1 cellular context compared by ENCODE assay signal in genomic region chr1:206030714-206031113, GRCh38.
TF ChIP-seq lines count a peak whose summit lies in the region.

No MANE protein-coding gene starts in this region.

TF ChIP-seq in HepG2, 621 proteins besides CTCF, POLR2A, EP300 and RAD21 (continued from another document and continues in another):
- peak; percentile 48; the same call in 1 of the 2 replicates for TF ChIP-seq ARID4A (CRISPR knock-in tag; IDR thresholded peaks at IDR 0.05; ENCODE audit: borderline replicate concordance)
- TF ChIP-seq GATAD2A (CRISPR knock-in tag; IDR thresholded peaks at IDR 0.05) = peak; percentile 74
- TF ChIP-seq HDAC2 (CRISPR knock-in tag; IDR thresholded peaks at IDR 0.05) = peak; percentile 34; the same call in 1 of the 2 replicates
- 0 out of 2 replicates have a peak, but pooled peaks have one; percentile 24 for TF ChIP-seq ZNF44 (CRISPR knock-in tag; IDR thresholded peaks at IDR 0.05)
- TF ChIP-seq IRF2 (CRISPR knock-in tag; IDR thresholded peaks at IDR 0.05) = peak; percentile 72; the same call in 1 of the 2 replicates
- 0 out of 2 replicates have a peak, but pooled peaks have one; percentile 27 for TF ChIP-seq ZNF12 (CRISPR knock-in tag; IDR thresholded peaks at IDR 0.05)
- peak; percentile 67; the same call in 1 of the 2 replicates for TF ChIP-seq ERF (CRISPR knock-in tag; IDR thresholded peaks at IDR 0.05)
- peak; percentile 52; the same call in 1 of the 2 replicates for TF ChIP-seq FOXO1 (CRISPR knock-in tag; IDR thresholded peaks at IDR 0.05)
- peak; percentile 86 for TF ChIP-seq ELF3 (CRISPR knock-in tag; IDR thresholded peaks at IDR 0.05)
- no peak for TF ChIP-seq ZNF768 (CRISPR knock-in tag; IDR thresholded peaks at IDR 0.05)
- TF ChIP-seq GATAD1 (CRISPR knock-in tag; IDR thresholded peaks at IDR 0.05) = 0 out of 2 replicates have a peak, but pooled peaks have one; percentile 43
- peak; percentile 18; the same call in 1 of the 2 replicates for TF ChIP-seq UBTF (CRISPR knock-in tag; IDR thresholded peaks at IDR 0.05)
- no peak for TF ChIP-seq CEBPZ (IDR thresholded peaks at IDR 0.05; ENCODE audit: low read length)
- TF ChIP-seq HNF1B (CRISPR knock-in tag; IDR thresholded peaks at IDR 0.05) = 0 out of 2 replicates have a peak, but pooled peaks have one; percentile 32
- TF ChIP-seq TAF15 (IDR thresholded peaks at IDR 0.05; ENCODE audit: low read depth, low read length, poor library complexity, severe bottlenecking) = no peak
- TF ChIP-seq ARID5B (CRISPR knock-in tag; IDR thresholded peaks at IDR 0.05) = peak; percentile 46; the same call in 1 of the 2 replicates
- peak; percentile 51; the same call in 1 of the 2 replicates for TF ChIP-seq ZNF263 (CRISPR knock-in tag; IDR thresholded peaks at IDR 0.05)
- TF ChIP-seq ZSCAN31 (CRISPR knock-in tag; IDR thresholded peaks at IDR 0.05; ENCODE audit: low read depth) = no peak
- peak; percentile 53; the same call in 1 of the 2 replicates for TF ChIP-seq FOXP4 (CRISPR knock-in tag; IDR thresholded peaks at IDR 0.05)
- TF ChIP-seq LCORL (IDR thresholded peaks at IDR 0.05) = no peak
- peak; percentile 71; the same call in 1 of the 2 replicates for TF ChIP-seq LCORL (CRISPR knock-in tag; IDR thresholded peaks at IDR 0.05)
- no peak for TF ChIP-seq GTF2F1 (IDR thresholded peaks at IDR 0.05; ENCODE audit: low read length)
- 0 out of 2 replicates have a peak, but pooled peaks have one; percentile 46 for TF ChIP-seq ZKSCAN8 (CRISPR knock-in tag; IDR thresholded peaks at IDR 0.05; ENCODE audit: borderline replicate concordance)
- TF ChIP-seq ZBTB26 (CRISPR knock-in tag; IDR thresholded peaks at IDR 0.05; ENCODE audit: borderline replicate concordance) = peak; percentile 54; the same call in 1 of the 2 replicates
- TF ChIP-seq MXD4 (CRISPR knock-in tag; IDR thresholded peaks at IDR 0.05) = 0 out of 2 replicates have a peak, but pooled peaks have one; percentile 20
- peak; percentile 38 for TF ChIP-seq HNRNPLL (IDR thresholded peaks at IDR 0.05; ENCODE audit: low read depth, low read length, poor library complexity, severe bottlenecking)
- no peak for TF ChIP-seq HNRNPUL1 (IDR thresholded peaks at IDR 0.05; ENCODE audit: low read depth, low read length)
- 0 out of 2 replicates have a peak, but pooled peaks have one; percentile 30 for TF ChIP-seq POGK (CRISPR knock-in tag; conservative IDR thresholded peaks at IDR 0.05)
- peak; percentile 32; the same call in 1 of the 2 replicates for TF ChIP-seq NCOA2 (CRISPR knock-in tag; IDR thresholded peaks at IDR 0.05)
- no peak for TF ChIP-seq JUNB (CRISPR knock-in tag; IDR thresholded peaks at IDR 0.05; ENCODE audit: borderline replicate concordance)
- TF ChIP-seq MYC (CRISPR knock-in tag; IDR thresholded peaks at IDR 0.05; ENCODE audit: borderline replicate concordance) = no peak
- TF ChIP-seq RNF2 (conservative IDR thresholded peaks at IDR 0.05; ENCODE audit: low read depth) = 0 out of 2 replicates have a peak, but pooled peaks have one; percentile 35
- TF ChIP-seq ZNF264 (CRISPR knock-in tag; IDR thresholded peaks at IDR 0.05) = peak; percentile 72; the same call in 1 of the 2 replicates
- peak; percentile 50; the same call in 1 of the 2 replicates for TF ChIP-seq HDAC1 (CRISPR knock-in tag; IDR thresholded peaks at IDR 0.05)
- peak; percentile 94 for TF ChIP-seq STAG1 (CRISPR knock-in tag; IDR thresholded peaks at IDR 0.05)
